ENCODE assay signal across 28 cellular contexts in genomic region chr1:1312450-1313314, GRCh38.
"Had no signal": no experiment of that assay in that cellular context is flagged by ENCODE, and none has a peak within 500 bp of the region (broad histone marks: within the 10 kb centered on the region; RNA-seq: fewer than 3 reads in every experiment).

No MANE protein-coding gene starts in this region.

- H3K27ac ChIP-seq: adrenal gland, ascending aorta, brain microvascular endothelial cell, esophagus muscularis mucosa, transverse colon had no signal

- DNase-seq: activated CD4-positive, alpha-beta T cell treated with anti-CD3 and anti-CD28 coated beads, Interleukin-2, amount 50 U/mL, for 48 hours; activated CD8-positive, alpha-beta memory T cell treated with anti-CD3 and anti-CD28 coated beads, Interleukin-2, amount 50 U/mL, for 48 hours; activated naive CD4-positive, alpha-beta T cell; activated T-cell treated with anti-CD3 and anti-CD28 coated beads, Interleukin-2, amount 50 U/mL, for 4 hours; adrenal gland; brain microvascular endothelial cell; caudate nucleus; dermis blood vessel endothelial cell; effector memory CD8-positive, alpha-beta T cell; hypothalamus; left ventricle myocardium superior; midbrain; occipital lobe; small intestine; stimulated activated CD4-positive, alpha-beta T cell treated with anti-CD3 and anti-CD28 coated beads, Interleukin-2, amount 100 ng/mL, for 24 hours; stimulated activated naive B cell treated with anti-CD40 and anti-IgM and Interleukin-4, amounts not matched to agents 10 μg/mL and 1 μg/mL and 100 μg/mL, for 72 hours; T-helper 9 cell; transverse colon had no signal

- H3K9me3 ChIP-seq: adrenal gland, ascending aorta, esophagus muscularis mucosa, transverse colon had no signal

- H3K4me3 ChIP-seq: adrenal gland, ascending aorta, esophagus muscularis mucosa, transverse colon had no signal

- FAIRE-seq: endothelial cell of umbilical vein, frontal cortex, islet of Langerhans, small intestine, urothelium cell line had no signal

- ATAC-seq: activated T-cell treated with anti-CD3 and anti-CD28 coated beads, Interleukin-2, amount 50 U/mL, for 4 hours; effector memory CD8-positive, alpha-beta T cell; left ventricle myocardium superior; sciatic nerve; stimulated activated naive B cell treated with anti-CD40 and anti-IgM and Interleukin-4, amounts not matched to agents 10 μg/mL and 1 μg/mL and 100 μg/mL, for 72 hours had no signal

- H3K9me3 Mint-ChIP-seq: activated T-cell treated with anti-CD3 and anti-CD28 coated beads, Interleukin-2, amount 50 U/mL, for 4 hours; activated T-helper 2 cell treated with anti-CD3 and anti-CD28 coated beads, Interferon-gamma antibody, Interleukin-2, Interleukin-4, amounts not matched to agents 10 μg/mL and 5 μg/mL and 100 μg/mL, durations not matched to agents 14 hours and 24 hours and 36 hours; effector memory CD8-positive, alpha-beta T cell; nephron; stimulated activated naive B cell treated with anti-CD40 and anti-IgM and Interleukin-4, amounts not matched to agents 10 μg/mL and 1 μg/mL and 100 μg/mL, for 72 hours had no signal

- H3K27me3 ChIP-seq: adrenal gland, ascending aorta, brain microvascular endothelial cell, esophagus muscularis mucosa, transverse colon had no signal

- H3K27ac Mint-ChIP-seq: activated naive CD8-positive, alpha-beta T cell; activated T-helper 2 cell treated with anti-CD3 and anti-CD28 coated beads, Interferon-gamma antibody, Interleukin-2, Interleukin-4, amounts not matched to agents 10 μg/mL and 5 μg/mL and 100 μg/mL, durations not matched to agents 14 hours and 24 hours and 36 hours had no signal

- H3K4me3 Mint-ChIP-seq: activated naive CD8-positive, alpha-beta T cell; activated T-cell treated with anti-CD3 and anti-CD28 coated beads, Interleukin-2, amount 50 U/mL, for 4 hours; effector memory CD8-positive, alpha-beta T cell; nephron; stimulated activated naive B cell treated with anti-CD40 and anti-IgM and Interleukin-4, amounts not matched to agents 10 μg/mL and 1 μg/mL and 100 μg/mL, for 72 hours had no signal

- H3K27me3 Mint-ChIP-seq: activated naive CD8-positive, alpha-beta T cell; effector memory CD8-positive, alpha-beta T cell; stimulated activated naive B cell treated with anti-CD40 and anti-IgM and Interleukin-4, amounts not matched to agents 10 μg/mL and 1 μg/mL and 100 μg/mL, for 72 hours had no signal

- H3K36me3 Mint-ChIP-seq: activated naive CD8-positive, alpha-beta T cell had no signal
